In genomic region chr13:33542309-33543088, GRCh38 we compare ENCODE assay signal across 1 cellular context.
A peak's percentile ranks its signal among the peaks of the same experiment; 100 is the strongest.
TF ChIP-seq lines count a peak whose summit lies in the region.

No MANE protein-coding gene starts in this region.

TF ChIP-seq in HEK293, 187 proteins besides CTCF, POLR2A, EP300 and RAD21 (continued from another document and continues in another):
- TF ChIP-seq, protein P1, sequence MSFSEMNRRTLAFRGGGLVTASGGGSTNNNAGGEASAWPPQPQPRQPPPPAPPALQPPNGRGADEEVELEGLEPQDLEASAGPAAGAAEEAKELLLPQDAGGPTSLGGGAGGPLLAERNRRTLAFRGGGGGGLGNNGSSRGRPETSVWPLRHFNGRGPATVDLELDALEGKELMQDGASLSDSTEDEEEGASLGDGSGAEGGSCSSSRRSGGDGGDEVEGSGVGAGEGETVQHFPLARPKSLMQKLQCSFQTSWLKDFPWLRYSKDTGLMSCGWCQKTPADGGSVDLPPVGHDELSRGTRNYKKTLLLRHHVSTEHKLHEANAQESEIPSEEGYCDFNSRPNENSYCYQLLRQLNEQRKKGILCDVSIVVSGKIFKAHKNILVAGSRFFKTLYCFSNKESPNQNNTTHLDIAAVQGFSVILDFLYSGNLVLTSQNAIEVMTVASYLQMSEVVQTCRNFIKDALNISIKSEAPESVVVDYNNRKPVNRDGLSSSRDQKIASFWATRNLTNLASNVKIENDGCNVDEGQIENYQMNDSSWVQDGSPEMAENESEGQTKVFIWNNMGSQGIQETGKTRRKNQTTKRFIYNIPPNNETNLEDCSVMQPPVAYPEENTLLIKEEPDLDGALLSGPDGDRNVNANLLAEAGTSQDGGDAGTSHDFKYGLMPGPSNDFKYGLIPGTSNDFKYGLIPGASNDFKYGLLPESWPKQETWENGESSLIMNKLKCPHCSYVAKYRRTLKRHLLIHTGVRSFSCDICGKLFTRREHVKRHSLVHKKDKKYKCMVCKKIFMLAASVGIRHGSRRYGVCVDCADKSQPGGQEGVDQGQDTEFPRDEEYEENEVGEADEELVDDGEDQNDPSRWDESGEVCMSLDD (tag by site-specific recombination; IDR thresholded peaks at IDR 0.05) = no peak; the same call in 1 of the 2 replicates
- TF ChIP-seq ZNF580 (tag by site-specific recombination; IDR thresholded peaks at IDR 0.05) = no peak
- no peak for TF ChIP-seq ZNF664 (tag by site-specific recombination; IDR thresholded peaks at IDR 0.05)
- TF ChIP-seq, protein P2, sequence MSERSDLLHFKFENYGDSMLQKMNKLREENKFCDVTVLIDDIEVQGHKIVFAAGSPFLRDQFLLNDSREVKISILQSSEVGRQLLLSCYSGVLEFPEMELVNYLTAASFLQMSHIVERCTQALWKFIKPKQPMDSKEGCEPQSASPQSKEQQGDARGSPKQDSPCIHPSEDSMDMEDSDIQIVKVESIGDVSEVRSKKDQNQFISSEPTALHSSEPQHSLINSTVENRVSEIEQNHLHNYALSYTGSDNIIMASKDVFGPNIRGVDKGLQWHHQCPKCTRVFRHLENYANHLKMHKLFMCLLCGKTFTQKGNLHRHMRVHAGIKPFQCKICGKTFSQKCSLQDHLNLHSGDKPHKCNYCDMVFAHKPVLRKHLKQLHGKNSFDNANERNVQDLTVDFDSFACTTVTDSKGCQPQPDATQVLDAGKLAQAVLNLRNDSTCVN (tag by site-specific recombination; optimal IDR thresholded peaks at IDR 0.05) = peak; percentile 94
- peak; percentile 76 for TF ChIP-seq ZFP69B (tag by site-specific recombination; IDR thresholded peaks at IDR 0.05)
- no peak for TF ChIP-seq ZNF174 (tag by site-specific recombination; IDR thresholded peaks at IDR 0.05)
- TF ChIP-seq, protein P3, sequence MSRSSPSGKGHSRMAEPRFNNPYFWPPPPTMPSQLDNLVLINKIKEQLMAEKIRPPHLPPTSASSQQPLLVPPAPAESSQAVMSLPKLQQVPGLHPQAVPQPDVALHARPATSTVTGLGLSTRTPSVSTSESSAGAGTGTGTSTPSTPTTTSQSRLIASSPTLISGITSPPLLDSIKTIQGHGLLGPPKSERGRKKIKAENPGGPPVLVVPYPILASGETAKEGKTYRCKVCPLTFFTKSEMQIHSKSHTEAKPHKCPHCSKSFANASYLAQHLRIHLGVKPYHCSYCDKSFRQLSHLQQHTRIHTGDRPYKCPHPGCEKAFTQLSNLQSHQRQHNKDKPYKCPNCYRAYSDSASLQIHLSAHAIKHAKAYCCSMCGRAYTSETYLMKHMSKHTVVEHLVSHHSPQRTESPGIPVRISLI (tag by site-specific recombination; IDR thresholded peaks at IDR 0.05) = peak; percentile 52; the same call in 1 of the 2 replicates
- TF ChIP-seq ZNF626 (tag by site-specific recombination; IDR thresholded peaks at IDR 0.05) = no peak
- TF ChIP-seq ZNF324 (tag by site-specific recombination; IDR thresholded peaks at IDR 0.05) = peak; percentile 97
- no peak for TF ChIP-seq ZNF514 (tag by site-specific recombination; IDR thresholded peaks at IDR 0.05)
- TF ChIP-seq BCL11A (tag by site-specific recombination; IDR thresholded peaks at IDR 0.05; ENCODE audit: low read depth) = no peak
- TF ChIP-seq ZNF354C (tag by site-specific recombination; IDR thresholded peaks at IDR 0.05; ENCODE audit: borderline replicate concordance, low read depth) = no peak
- no peak for TF ChIP-seq ZNF488 (tag by site-specific recombination; IDR thresholded peaks at IDR 0.05)
- TF ChIP-seq, protein P4, sequence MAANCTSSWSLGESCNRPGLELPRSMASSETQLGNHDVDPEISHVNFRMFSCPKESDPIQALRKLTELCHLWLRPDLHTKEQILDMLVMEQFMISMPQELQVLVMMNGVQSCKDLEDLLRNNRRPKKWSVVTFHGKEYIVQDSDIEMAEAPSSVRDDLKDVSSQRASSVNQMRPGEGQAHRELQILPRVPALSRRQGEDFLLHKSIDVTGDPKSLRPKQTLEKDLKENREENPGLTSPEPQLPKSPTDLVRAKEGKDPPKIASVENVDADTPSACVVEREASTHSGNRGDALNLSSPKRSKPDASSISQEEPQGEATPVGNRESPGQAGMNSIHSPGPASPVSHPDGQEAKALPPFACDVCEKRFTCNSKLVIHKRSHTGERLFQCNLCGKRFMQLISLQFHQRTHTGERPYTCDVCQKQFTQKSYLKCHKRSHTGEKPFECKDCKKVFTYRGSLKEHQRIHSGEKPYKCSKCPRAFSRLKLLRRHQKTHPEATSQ (tag by site-specific recombination; IDR thresholded peaks at IDR 0.05) = no peak
- no peak for TF ChIP-seq ZNF274 (IDR thresholded peaks at IDR 0.05; ENCODE audit: low read length)
- TF ChIP-seq ZNF274 (tag by site-specific recombination; IDR thresholded peaks at IDR 0.05; ENCODE audit: borderline replicate concordance) = no peak
- TF ChIP-seq HOXC10 (CRISPR knock-in tag; IDR thresholded peaks at IDR 0.05) = no peak
- TF ChIP-seq ZNF433 (tag by site-specific recombination; IDR thresholded peaks at IDR 0.05; ENCODE audit: low read depth) = no peak
- TF ChIP-seq ZFHX2 (tag by site-specific recombination; conservative IDR thresholded peaks at IDR 0.05) = peak; percentile 88
- peak; percentile 76 for TF ChIP-seq WT1 (tag by site-specific recombination; IDR thresholded peaks at IDR 0.05)
- peak; percentile 58; the same call in 1 of the 2 replicates for TF ChIP-seq ZBTB6 (tag by site-specific recombination; IDR thresholded peaks at IDR 0.05)
- TF ChIP-seq KLF7 (tag by site-specific recombination; IDR thresholded peaks at IDR 0.05; ENCODE audit: borderline replicate concordance) = peak; percentile 83
- no peak for TF ChIP-seq ZNF791 (tag by site-specific recombination; IDR thresholded peaks at IDR 0.05)
- TF ChIP-seq ZNF239 (tag by site-specific recombination; IDR thresholded peaks at IDR 0.05) = no peak
- no peak for TF ChIP-seq BCL11B (tag by site-specific recombination; IDR thresholded peaks at IDR 0.05; ENCODE audit: low read depth)
- TF ChIP-seq ZNF571 (tag by site-specific recombination; IDR thresholded peaks at IDR 0.05) = no peak
- peak; percentile 100 for TF ChIP-seq ZEB2 (tag by site-specific recombination; IDR thresholded peaks at IDR 0.05)
- peak; percentile 78; the same call in 1 of the 2 replicates for TF ChIP-seq INSM2 (tag by site-specific recombination; IDR thresholded peaks at IDR 0.05)
- no peak for TF ChIP-seq AEBP2 (tag by site-specific recombination; IDR thresholded peaks at IDR 0.05; ENCODE audit: borderline replicate concordance)
- peak; percentile 95 for TF ChIP-seq ZNF629 (tag by site-specific recombination; IDR thresholded peaks at IDR 0.05)
- TF ChIP-seq ZNF658 (tag by site-specific recombination; IDR thresholded peaks at IDR 0.05) = no peak
- 0 out of 2 replicates have a peak, but pooled peaks have one; percentile 79 for TF ChIP-seq ZFP37 (tag by site-specific recombination; IDR thresholded peaks at IDR 0.05)
- no peak; the same call in none of the 2 replicates for TF ChIP-seq ZNF639 (tag by site-specific recombination; IDR thresholded peaks at IDR 0.05)
- TF ChIP-seq ZFP3 (tag by site-specific recombination; IDR thresholded peaks at IDR 0.05; ENCODE audit: low read depth) = no peak
- no peak for TF ChIP-seq ELK4 (IDR thresholded peaks at IDR 0.05; ENCODE audit: borderline replicate concordance, low read depth, low read length)
- no peak for TF ChIP-seq ZNF311 (tag by site-specific recombination; IDR thresholded peaks at IDR 0.05; ENCODE audit: borderline replicate concordance)
- TF ChIP-seq ZNF670 (tag by site-specific recombination; IDR thresholded peaks at IDR 0.05; ENCODE audit: low read depth) = no peak
- no peak; the same call in 1 of the 2 replicates for TF ChIP-seq ZNF596 (tag by site-specific recombination; IDR thresholded peaks at IDR 0.05)
- TF ChIP-seq, protein P5, sequence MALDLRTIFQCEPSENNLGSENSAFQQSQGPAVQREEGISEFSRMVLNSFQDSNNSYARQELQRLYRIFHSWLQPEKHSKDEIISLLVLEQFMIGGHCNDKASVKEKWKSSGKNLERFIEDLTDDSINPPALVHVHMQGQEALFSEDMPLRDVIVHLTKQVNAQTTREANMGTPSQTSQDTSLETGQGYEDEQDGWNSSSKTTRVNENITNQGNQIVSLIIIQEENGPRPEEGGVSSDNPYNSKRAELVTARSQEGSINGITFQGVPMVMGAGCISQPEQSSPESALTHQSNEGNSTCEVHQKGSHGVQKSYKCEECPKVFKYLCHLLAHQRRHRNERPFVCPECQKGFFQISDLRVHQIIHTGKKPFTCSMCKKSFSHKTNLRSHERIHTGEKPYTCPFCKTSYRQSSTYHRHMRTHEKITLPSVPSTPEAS (tag by site-specific recombination; IDR thresholded peaks at IDR 0.05) = peak; percentile 48; the same call in 1 of the 2 replicates
- TF ChIP-seq ZNF175 (tag by site-specific recombination; IDR thresholded peaks at IDR 0.05) = no peak
- peak; percentile 40; the same call in 1 of the 2 replicates for TF ChIP-seq ZNF423 (tag by site-specific recombination; IDR thresholded peaks at IDR 0.05)
- no peak for TF ChIP-seq ZNF621 (tag by site-specific recombination; IDR thresholded peaks at IDR 0.05)
- TF ChIP-seq GLIS2 (tag by site-specific recombination; IDR thresholded peaks at IDR 0.05) = peak; percentile 91
- TF ChIP-seq ZNF521 (tag by site-specific recombination; IDR thresholded peaks at IDR 0.05) = no peak
- peak; percentile 77 for TF ChIP-seq KLF17 (tag by site-specific recombination; IDR thresholded peaks at IDR 0.05)
- no peak for TF ChIP-seq ZNF133 (tag by site-specific recombination; IDR thresholded peaks at IDR 0.05)
- 0 out of 2 replicates have a peak, but pooled peaks have one; percentile 29 for TF ChIP-seq TRIM28 (IDR thresholded peaks at IDR 0.05; ENCODE audit: borderline replicate concordance, low read length)
- TF ChIP-seq ZBTB17 (tag by site-specific recombination; IDR thresholded peaks at IDR 0.05) = peak; percentile 87
- no peak for TF ChIP-seq ZNF248 (tag by site-specific recombination; IDR thresholded peaks at IDR 0.05)
